8 cellular contexts compared by ENCODE assay signal in the genomic region with DNA sequence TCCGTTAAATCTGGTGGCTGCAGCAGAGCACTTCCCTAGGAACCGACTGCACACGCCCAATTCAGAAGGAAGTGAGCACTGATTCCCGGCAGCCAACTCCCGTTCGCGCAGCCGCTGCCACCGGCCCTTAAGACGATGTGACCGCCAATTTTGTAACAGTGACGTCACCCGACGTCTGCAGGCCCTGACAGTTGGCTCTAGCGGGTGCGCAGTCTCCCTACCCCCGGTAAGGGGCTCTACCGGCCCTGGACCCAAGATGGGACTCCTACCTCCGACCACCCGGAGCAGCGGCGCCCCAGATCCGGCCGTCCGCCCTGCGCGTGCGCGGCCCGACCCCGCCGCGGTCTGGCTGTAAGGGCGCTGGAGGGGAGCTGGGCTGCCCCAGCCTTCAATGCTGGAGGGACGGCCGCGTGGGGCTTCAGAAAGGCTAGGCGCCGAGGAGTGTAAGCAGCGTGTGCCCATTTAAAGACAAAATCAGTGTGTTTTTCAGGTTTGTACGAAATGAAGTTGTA. TPM values are rescaled to one million over a fixed set of nuclear protein-coding genes. Genes with fewer than 3 reads are reported as not detected.
DNase-seq lines count a peak whose midpoint lies in the region; ATAC-seq, FAIRE-seq and TF ChIP-seq lines count a peak whose summit lies in the region.

No MANE protein-coding gene starts in this region.

- peak overlapping the region; percentile 47 for H3K4me3 ChIP-seq in bronchial epithelial cell (ENCODE audit: low read depth, low read length)
- peak overlapping the region; percentile 77 for H3K4me3 ChIP-seq in skeletal muscle satellite cell (ENCODE audit: low read length)

- peak; percentile 81 for DNase-seq in NCI-H2081 treated with DMSO at 0.1 percent for 48 hours (lab: John Stamatoyannopoulos, UW)
- DNase-seq in activated B cell treated with CpG ODN at 0.5 μM for 24 hours: peak; percentile 54
- DNase-seq in bronchial epithelial cell (ENCODE audit: low read depth): peak; percentile 88
- DNase-seq in iPS-NIHi11 (ENCODE audit: low spot score): peak; percentile 88
- DNase-seq in SKM-1 treated with dmso at 0.1 percent for 144 hours (lab: John Stamatoyannopoulos, UW; ENCODE audit: unreplicated experiment): no peak

- POLR2A ChIA-PET in activated B cell treated with CpG ODN at 0.5 μM for 24 hours (lab: Charles Lee): interaction anchor here (0.6 to 5.9 kb wide), 3 partner anchors 18 to 44 kb away, joined by 4 to 39 read pairs (median 5); a partner anchor contains a TSS

- H3K36me3 Mint-ChIP-seq in activated B cell treated with CpG ODN at 0.5 μM for 24 hours (ENCODE audit: low read depth): peaks cover 54% of the 10 kb centered on the region

- intact Hi-C loops in activated B cell treated with CpG ODN at 0.5 μM for 24 hours (cut with micrococcal nuclease): loop anchor here (1.0 to 5.0 kb wide), 3 partner anchors 19 to 33 kb away; a partner anchor contains a TSS

- H3K9me3 Mint-ChIP-seq in activated B cell treated with CpG ODN at 0.5 μM for 24 hours: no peaks in the 10 kb centered on the region

- peak overlapping the region; percentile 84 for H3K9ac ChIP-seq in skeletal muscle satellite cell (ENCODE audit: low read depth, low read length)

- FAIRE-seq in bronchial epithelial cell (lab: Jason Lieb, UNC): no peak

- CTCF ChIA-PET in activated B cell treated with CpG ODN at 0.5 μM for 24 hours (lab: Charles Lee): interaction anchor here (2.4 kb wide), 1 partner anchor 182 kb away, joined by 5 read pairs; no protein-coding TSS in a partner anchor

- H3K27me3 Mint-ChIP-seq in activated B cell treated with CpG ODN at 0.5 μM for 24 hours: no peaks in the 10 kb centered on the region

- peak overlapping the region; percentile 50 for H3K27ac Mint-ChIP-seq in activated B cell treated with CpG ODN at 0.5 μM for 24 hours

- H3K4me3 Mint-ChIP-seq in activated B cell treated with CpG ODN at 0.5 μM for 24 hours: peak overlapping the region; percentile 83

- no peak for TF ChIP-seq CTCF in activated B cell treated with CpG ODN at 0.5 μM for 24 hours (IDR thresholded peaks at IDR 0.05)
- TF ChIP-seq CTCF in bronchial epithelial cell (IDR thresholded peaks at IDR 0.05; ENCODE audit: insufficient read depth, low read length, severe bottlenecking): no peak

- no peaks in the 10 kb centered on the region for H3K9me3 ChIP-seq in skeletal muscle satellite cell (replicated peaks; ENCODE audit: low read length)

- H3K4me1 ChIP-seq in skeletal muscle satellite cell (ENCODE audit: control insufficient read depth, insufficient read depth, low read length): peaks cover 12% of the 10 kb centered on the region

- H3K4me2 ChIP-seq in skeletal muscle satellite cell (ENCODE audit: low read length): peak overlapping the region; percentile 89

- H3K27me3 ChIP-seq in bronchial epithelial cell (ENCODE audit: control insufficient read depth, insufficient read depth, low read length) (no peaks in the 10 kb centered on the region), skeletal muscle satellite cell (ENCODE audit: control insufficient read depth, insufficient read depth, low read length) (no peaks in the 10 kb centered on the region)

- H3K36me3 ChIP-seq in bronchial epithelial cell (ENCODE audit: control insufficient read depth, insufficient read depth, low read length) (peaks cover 3% of the 10 kb centered on the region), skeletal muscle satellite cell (ENCODE audit: insufficient read depth, low read length) (peaks cover 28% of the 10 kb centered on the region)

- peaks cover 16% of the 10 kb centered on the region for H3K4me1 Mint-ChIP-seq in activated B cell treated with CpG ODN at 0.5 μM for 24 hours

- ATAC-seq in GM18499 (IDR thresholded peaks at IDR 0.05; ENCODE audit: insufficient read depth, unreplicated experiment) (peak; percentile 59), HG02885 (IDR thresholded peaks at IDR 0.05; ENCODE audit: poor library complexity, unreplicated experiment) (peak; percentile 84), activated B cell treated with CpG ODN at 0.5 μM for 24 hours (ENCODE audit: low read depth) (peak; percentile 82)

RNA-seq across cellular contexts. Expression of a gene that starts 19.1 kb away (rescaled TPM):
- total RNA-seq in activated B cell treated with CpG ODN at 0.5 μM for 24 hours (107 and 117 TPM in 2 replicates), bronchial epithelial cell (26.1 and 27.3 TPM in 2 replicates)
- 65.5 and 79.3 TPM in 2 replicates for total RNA-seq in skeletal muscle satellite cell (2012; rRNA removed)

RNA-seq across cellular contexts. Expression of a gene that starts 32.3 kb away (rescaled TPM):
- total RNA-seq in activated B cell treated with CpG ODN at 0.5 μM for 24 hours (26.8 and 28.1 TPM in 2 replicates), bronchial epithelial cell (37.9 and 40.5 TPM in 2 replicates)
- 22.1 and 23.6 TPM in 2 replicates for total RNA-seq in skeletal muscle satellite cell (2012; rRNA removed)

RNA-seq across cellular contexts. Expression of a gene that starts 42.8 kb away (rescaled TPM):
- total RNA-seq in activated B cell treated with CpG ODN at 0.5 μM for 24 hours: 27.4 and 29.7 TPM in 2 replicates
- total RNA-seq in bronchial epithelial cell: 66.6 and 67.5 TPM in 2 replicates
- 37.8 and 38.5 TPM in 2 replicates for total RNA-seq in skeletal muscle satellite cell (2012; rRNA removed)
